Comparison of ENCODE assay signal across 1 cellular context in the genomic region with DNA sequence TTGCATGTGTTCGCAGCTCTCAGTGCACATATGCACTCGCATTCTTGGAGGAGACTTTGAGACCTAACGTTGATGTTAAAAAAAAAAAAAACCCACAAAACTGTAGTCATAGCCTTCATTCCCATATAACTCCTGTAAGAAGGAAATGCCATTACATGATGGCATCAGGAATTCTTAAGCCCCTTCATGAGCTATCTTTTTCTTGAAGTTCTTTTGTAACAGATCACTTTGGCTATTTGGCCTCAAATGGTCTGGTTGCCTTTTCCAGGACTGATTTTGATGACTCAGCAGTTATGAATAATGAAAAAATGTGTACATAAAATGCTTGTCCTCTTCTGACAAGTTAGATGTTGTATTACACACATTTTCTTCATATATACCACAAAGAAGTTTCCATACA.
A peak's percentile ranks its signal among the peaks of the same experiment; 100 is the strongest.
TF ChIP-seq lines count a peak whose summit lies in the region.

No MANE protein-coding gene starts in this region.

TF ChIP-seq in HepG2, 621 proteins besides CTCF, POLR2A, EP300 and RAD21 (continued from another document):
- TF ChIP-seq, protein P1, sequence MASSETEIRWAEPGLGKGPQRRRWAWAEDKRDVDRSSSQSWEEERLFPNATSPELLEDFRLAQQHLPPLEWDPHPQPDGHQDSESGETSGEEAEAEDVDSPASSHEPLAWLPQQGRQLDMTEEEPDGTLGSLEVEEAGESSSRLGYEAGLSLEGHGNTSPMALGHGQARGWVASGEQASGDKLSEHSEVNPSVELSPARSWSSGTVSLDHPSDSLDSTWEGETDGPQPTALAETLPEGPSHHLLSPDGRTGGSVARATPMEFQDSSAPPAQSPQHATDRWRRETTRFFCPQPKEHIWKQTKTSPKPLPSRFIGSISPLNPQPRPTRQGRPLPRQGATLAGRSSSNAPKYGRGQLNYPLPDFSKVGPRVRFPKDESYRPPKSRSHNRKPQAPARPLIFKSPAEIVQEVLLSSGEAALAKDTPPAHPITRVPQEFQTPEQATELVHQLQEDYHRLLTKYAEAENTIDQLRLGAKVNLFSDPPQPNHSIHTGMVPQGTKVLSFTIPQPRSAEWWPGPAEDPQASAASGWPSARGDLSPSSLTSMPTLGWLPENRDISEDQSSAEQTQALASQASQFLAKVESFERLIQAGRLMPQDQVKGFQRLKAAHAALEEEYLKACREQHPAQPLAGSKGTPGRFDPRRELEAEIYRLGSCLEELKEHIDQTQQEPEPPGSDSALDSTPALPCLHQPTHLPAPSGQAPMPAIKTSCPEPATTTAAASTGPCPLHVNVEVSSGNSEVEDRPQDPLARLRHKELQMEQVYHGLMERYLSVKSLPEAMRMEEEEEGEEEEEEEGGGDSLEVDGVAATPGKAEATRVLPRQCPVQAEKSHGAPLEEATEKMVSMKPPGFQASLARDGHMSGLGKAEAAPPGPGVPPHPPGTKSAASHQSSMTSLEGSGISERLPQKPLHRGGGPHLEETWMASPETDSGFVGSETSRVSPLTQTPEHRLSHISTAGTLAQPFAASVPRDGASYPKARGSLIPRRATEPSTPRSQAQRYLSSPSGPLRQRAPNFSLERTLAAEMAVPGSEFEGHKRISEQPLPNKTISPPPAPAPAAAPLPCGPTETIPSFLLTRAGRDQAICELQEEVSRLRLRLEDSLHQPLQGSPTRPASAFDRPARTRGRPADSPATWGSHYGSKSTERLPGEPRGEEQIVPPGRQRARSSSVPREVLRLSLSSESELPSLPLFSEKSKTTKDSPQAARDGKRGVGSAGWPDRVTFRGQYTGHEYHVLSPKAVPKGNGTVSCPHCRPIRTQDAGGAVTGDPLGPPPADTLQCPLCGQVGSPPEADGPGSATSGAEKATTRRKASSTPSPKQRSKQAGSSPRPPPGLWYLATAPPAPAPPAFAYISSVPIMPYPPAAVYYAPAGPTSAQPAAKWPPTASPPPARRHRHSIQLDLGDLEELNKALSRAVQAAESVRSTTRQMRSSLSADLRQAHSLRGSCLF (CRISPR knock-in tag; IDR thresholded peaks at IDR 0.05; ENCODE audit: borderline replicate concordance) = no peak
- TF ChIP-seq ZNF17 (CRISPR knock-in tag; IDR thresholded peaks at IDR 0.05) (no peak), MAFF (IDR thresholded peaks at IDR 0.05; ENCODE audit: low read depth, low read length) (peak; percentile 100), NFE2L2 (IDR thresholded peaks at IDR 0.05; ENCODE audit: low read length) (peak; percentile 74), MATR3 (CRISPR knock-in tag; IDR thresholded peaks at IDR 0.05) (no peak), ZNF570 (CRISPR knock-in tag; IDR thresholded peaks at IDR 0.05; ENCODE audit: borderline replicate concordance) (no peak), MAFK (conservative IDR thresholded peaks at IDR 0.05 in 1 of 2, IDR thresholded peaks at IDR 0.05 in 1 of 2; ENCODE audit: low read length in 2 of 2) (peak; percentile 99 to 100), NFKB2 (CRISPR knock-in tag; IDR thresholded peaks at IDR 0.05; ENCODE audit: borderline replicate concordance) (no peak), WIZ (CRISPR knock-in tag; IDR thresholded peaks at IDR 0.05) (no peak), SMARCE1 (IDR thresholded peaks at IDR 0.05; ENCODE audit: borderline replicate concordance) (no peak), ZNF431 (CRISPR knock-in tag; IDR thresholded peaks at IDR 0.05; ENCODE audit: borderline replicate concordance, low read depth) (no peak)
- TF ChIP-seq, protein P2, sequence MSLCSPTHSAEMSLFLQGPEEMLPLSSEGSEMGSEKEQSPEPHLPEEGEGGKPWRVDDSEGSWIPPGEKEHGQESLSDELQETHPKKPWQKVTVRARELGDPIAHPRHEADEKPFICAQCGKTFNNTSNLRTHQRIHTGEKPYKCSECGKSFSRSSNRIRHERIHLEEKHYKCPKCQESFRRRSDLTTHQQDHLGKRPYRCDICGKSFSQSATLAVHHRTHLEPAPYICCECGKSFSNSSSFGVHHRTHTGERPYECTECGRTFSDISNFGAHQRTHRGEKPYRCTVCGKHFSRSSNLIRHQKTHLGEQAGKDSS (CRISPR knock-in tag; IDR thresholded peaks at IDR 0.05; ENCODE audit: borderline replicate concordance, low read depth) = no peak
